ENCODE assay signal across 1 cellular context in genomic region chr19:342128-342455, GRCh38.
TF ChIP-seq lines count a peak whose summit lies in the region.

No MANE protein-coding gene starts in this region.

TF ChIP-seq in GM23338, 12 proteins besides CTCF, POLR2A, EP300 and RAD21 (continued from another document):
- TF ChIP-seq REST (IDR thresholded peaks at IDR 0.05; ENCODE audit: unreplicated experiment) (no peak), ZNF331 (CRISPR knock-in tag; IDR thresholded peaks at IDR 0.05; ENCODE audit: low read depth) (no peak), CREB1 (CRISPR knock-in tag; IDR thresholded peaks at IDR 0.05; ENCODE audit: low read depth) (no peak), EZH2 (IDR thresholded peaks at IDR 0.05; ENCODE audit: low read depth, unreplicated experiment) (no peak), NANOG (IDR thresholded peaks at IDR 0.05; ENCODE audit: borderline replicate concordance) (no peak), ZNF114 (CRISPR knock-in tag; IDR thresholded peaks at IDR 0.05) (no peak), EZH2phosphoT487 (IDR thresholded peaks at IDR 0.05; ENCODE audit: unreplicated experiment) (no peak), JUNB (IDR thresholded peaks at IDR 0.05; ENCODE audit: unreplicated experiment) (no peak), STAT1 (IDR thresholded peaks at IDR 0.05; ENCODE audit: unreplicated experiment) (no peak), POLR2AphosphoS5 (IDR thresholded peaks at IDR 0.05; ENCODE audit: low read depth) (no peak)
- TF ChIP-seq, protein P1, sequence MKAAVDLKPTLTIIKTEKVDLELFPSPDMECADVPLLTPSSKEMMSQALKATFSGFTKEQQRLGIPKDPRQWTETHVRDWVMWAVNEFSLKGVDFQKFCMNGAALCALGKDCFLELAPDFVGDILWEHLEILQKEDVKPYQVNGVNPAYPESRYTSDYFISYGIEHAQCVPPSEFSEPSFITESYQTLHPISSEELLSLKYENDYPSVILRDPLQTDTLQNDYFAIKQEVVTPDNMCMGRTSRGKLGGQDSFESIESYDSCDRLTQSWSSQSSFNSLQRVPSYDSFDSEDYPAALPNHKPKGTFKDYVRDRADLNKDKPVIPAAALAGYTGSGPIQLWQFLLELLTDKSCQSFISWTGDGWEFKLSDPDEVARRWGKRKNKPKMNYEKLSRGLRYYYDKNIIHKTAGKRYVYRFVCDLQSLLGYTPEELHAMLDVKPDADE (IDR thresholded peaks at IDR 0.05) = no peak
